ENCODE assay signal across 8 cellular contexts in the genomic region with DNA sequence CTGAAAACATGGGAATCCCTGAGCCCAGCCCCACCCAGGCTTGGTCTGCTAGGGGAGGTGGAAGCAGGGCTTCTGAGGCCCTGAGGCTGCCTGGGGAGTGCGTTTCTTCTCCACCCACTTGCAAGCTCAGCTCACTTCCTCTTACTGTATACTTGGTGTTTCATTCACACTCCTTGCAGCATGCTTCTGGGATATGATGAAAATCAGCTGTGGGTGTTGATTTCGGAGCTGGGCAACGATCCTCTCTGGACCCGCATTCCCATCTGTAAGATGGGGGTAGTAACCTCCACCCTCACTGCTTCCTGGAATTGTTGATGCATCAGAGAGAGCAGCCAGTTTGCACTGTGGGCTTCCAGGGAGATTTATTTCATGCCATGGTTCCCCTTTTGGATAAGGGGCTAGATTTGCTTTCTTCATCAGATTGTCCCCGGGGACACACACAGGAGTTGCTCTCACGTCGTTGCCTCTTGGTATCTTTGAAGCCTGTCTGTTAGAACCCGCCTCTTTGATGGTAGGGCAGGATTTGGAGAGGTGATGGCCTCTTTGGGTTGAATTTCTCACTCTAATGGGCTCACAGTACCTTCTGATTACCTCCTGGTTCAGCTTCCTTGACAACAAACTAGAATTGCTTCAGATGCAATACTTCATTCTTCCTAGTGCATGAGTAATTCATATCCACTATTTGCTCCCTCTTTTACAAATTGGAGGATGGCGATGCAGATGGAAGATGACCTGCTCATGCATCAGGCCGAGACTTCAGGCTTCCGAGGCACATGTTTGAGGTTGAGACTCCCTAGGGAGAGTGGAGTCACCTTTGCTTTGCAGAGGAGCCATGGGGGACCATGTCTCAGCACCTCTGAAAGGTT. TPM values are rescaled to one million over a fixed set of nuclear protein-coding genes. Genes with fewer than 3 reads are reported as not detected.
A peak's percentile ranks its signal among the peaks of the same experiment; 100 is the strongest.
DNase-seq lines count a peak whose midpoint lies in the region; ATAC-seq, FAIRE-seq and TF ChIP-seq lines count a peak whose summit lies in the region.

No MANE protein-coding gene starts in this region.

- peak overlapping the region; percentile 78 for H3K27ac Mint-ChIP-seq in activated CD8-positive, alpha-beta T cell treated with anti-CD3 and anti-CD28 coated beads for 36 hours

- H3K79me2 ChIP-seq in keratinocyte (ENCODE audit: control insufficient read depth, insufficient read depth, low read length): peaks cover 85% of the 10 kb centered on the region

- dilution Hi-C loops in keratinocyte (cut with MboI; ENCODE audit: extremely low pct_ligation_motif_present, low sequenced_read_pairs): no loop called here

- peaks cover 3% of the 10 kb centered on the region for H3K9me1 ChIP-seq in keratinocyte (ENCODE audit: control insufficient read depth, extremely low read depth, insufficient read depth, low read length)

- no peak for TF ChIP-seq CTCF in activated CD8-positive, alpha-beta T cell treated with anti-CD3 and anti-CD28 coated beads for 36 hours (IDR thresholded peaks at IDR 0.05)
- no peak for TF ChIP-seq CTCF in keratinocyte (optimal IDR thresholded peaks at IDR 0.05 in 1 of 3, IDR thresholded peaks at IDR 0.05 in 1 of 3, conservative IDR thresholded peaks at IDR 0.05 in 1 of 3; ENCODE audit: extremely low read depth in 1 of 3, insufficient read depth in 2 of 3, low read length in 3 of 3)

- peak; percentile 43 for ATAC-seq in HG02610 (IDR thresholded peaks at IDR 0.05; ENCODE audit: unreplicated experiment)
- ATAC-seq in activated CD8-positive, alpha-beta T cell treated with anti-CD3 and anti-CD28 coated beads for 36 hours: peak; percentile 45
- ATAC-seq in GM19395 (IDR thresholded peaks at IDR 0.05; ENCODE audit: unreplicated experiment): no peak
- no peak for ATAC-seq in HG02571 (IDR thresholded peaks at IDR 0.05; ENCODE audit: unreplicated experiment)

- POLR2A ChIA-PET in activated CD8-positive, alpha-beta T cell treated with anti-CD3 and anti-CD28 coated beads for 36 hours (lab: Charles Lee): no interaction called here

- H4K20me1 ChIP-seq in keratinocyte (ENCODE audit: control insufficient read depth, extremely low read depth, insufficient read depth, low read length): no peaks in the 10 kb centered on the region

- intact Hi-C loops in activated CD8-positive, alpha-beta T cell treated with anti-CD3 and anti-CD28 coated beads for 36 hours (cut with micrococcal nuclease): no loop called here

- no peaks in the 10 kb centered on the region for H3K27me3 Mint-ChIP-seq in activated CD8-positive, alpha-beta T cell treated with anti-CD3 and anti-CD28 coated beads for 36 hours

- no peaks in the 10 kb centered on the region for H3K36me3 Mint-ChIP-seq in activated CD8-positive, alpha-beta T cell treated with anti-CD3 and anti-CD28 coated beads for 36 hours (ENCODE audit: low read depth)

- H3K4me1 Mint-ChIP-seq in activated CD8-positive, alpha-beta T cell treated with anti-CD3 and anti-CD28 coated beads for 36 hours (ENCODE audit: low read depth): peaks cover 96% of the 10 kb centered on the region

- peaks cover 53% of the 10 kb centered on the region for H3K4me1 ChIP-seq in keratinocyte (ENCODE audit: control insufficient read depth, extremely low read depth, insufficient read depth, low read length)

- no peak overlapping the region for H3K9ac ChIP-seq in keratinocyte (ENCODE audit: control insufficient read depth, extremely low read depth, insufficient read depth, low read length)

- peak; percentile 68 for FAIRE-seq in keratinocyte (lab: Jason Lieb, UNC)

- H3K4me3 Mint-ChIP-seq in activated CD8-positive, alpha-beta T cell treated with anti-CD3 and anti-CD28 coated beads for 36 hours: peak overlapping the region; percentile 47

- no peaks in the 10 kb centered on the region for H3K9me3 ChIP-seq in keratinocyte (ENCODE audit: control insufficient read depth, low read depth, low read length)

- H3K4me2 ChIP-seq in keratinocyte (ENCODE audit: control insufficient read depth, extremely low read depth, insufficient read depth, low read depth, low read length): peak overlapping the region; percentile 78

- H3K9me3 Mint-ChIP-seq in activated CD8-positive, alpha-beta T cell treated with anti-CD3 and anti-CD28 coated beads for 36 hours: no peaks in the 10 kb centered on the region

- H3K27ac ChIP-seq in keratinocyte (ENCODE audit: control insufficient read depth, insufficient read depth, low read length): peak overlapping the region; percentile 59

- no peak overlapping the region for H2AFZ ChIP-seq in keratinocyte (ENCODE audit: control insufficient read depth, low read length)

- peak overlapping the region in 2 of 3 experiments; percentile 21 to 32 for H3K4me3 ChIP-seq in keratinocyte (ENCODE audit: control insufficient read depth in 2 of 3, extremely low read depth in 1 of 3, insufficient read depth in 2 of 3, low read depth in 1 of 3, low read length in 3 of 3)

- no peaks in the 10 kb centered on the region for H3K27me3 ChIP-seq in keratinocyte (ENCODE audit: control insufficient read depth, extremely low read depth, insufficient read depth, low read length)

- H3K36me3 ChIP-seq in keratinocyte (ENCODE audit: control insufficient read depth in 2 of 2, extremely low read depth in 1 of 2, insufficient read depth in 2 of 2, low read length in 2 of 2): peaks cover 0 to 4% of the 10 kb centered on the region in 2 experiments

- CTCF ChIA-PET in activated CD8-positive, alpha-beta T cell treated with anti-CD3 and anti-CD28 coated beads for 36 hours (lab: Charles Lee): interaction anchor here (1.1 to 1.9 kb wide), 3 partner anchors 22 to 61 kb away, joined by 3 to 5 read pairs (median 4); no protein-coding TSS in a partner anchor

- DNase-seq in EH (ENCODE audit: low read depth) (peak; percentile 73), keratinocyte (ENCODE audit: low read depth, low spot score) (no peak), NCI-H2227 treated with DMSO at 0.1 percent for 48 hours (lab: John Stamatoyannopoulos, UW) (no peak)
- peak; percentile 48 for DNase-seq in activated CD8-positive, alpha-beta T cell treated with anti-CD3 and anti-CD28 coated beads for 36 hours
- no peak for DNase-seq in activated effector memory CD4-positive, alpha-beta T cell treated with anti-CD3 and anti-CD28 coated beads, Interleukin-2, amount 50 U/mL, for 16 hours

RNA-seq across cellular contexts. Expression of a gene that starts 40.4 kb away (rescaled TPM):
- 10 to 100 TPM; 30.4 to 32.0 TPM for total RNA-seq in activated CD8-positive, alpha-beta T cell treated with anti-CD3 and anti-CD28 coated beads for 36 hours
- polyA plus RNA-seq in keratinocyte: 25.8 to 43.0 TPM (median 30.3 TPM) in 3 replicates
- 30.9 TPM for polyA plus RNA-seq in keratinocyte (2011; ENCODE audit: low read depth)
- polyA plus RNA-seq in keratinocyte (2011; cell fraction: cytosol; rRNA removed): 30.9 and 75.3 TPM in 2 replicates
- polyA plus RNA-seq in keratinocyte (2011; cell fraction: nucleus; rRNA removed): 62.7 and 87.1 TPM in 2 replicates
- 38.4 and 56.2 TPM in 2 replicates for polyA plus RNA-seq in keratinocyte (2012; ENCODE audit: low replicate concordance)
- polyA minus RNA-seq in keratinocyte: 84.1 to 263 TPM (median 98.7 TPM) in 3 replicates
- 122 TPM for polyA minus RNA-seq in keratinocyte (2011; cell fraction: cytosol; rRNA and poly(A)+ RNA removed)
- 65.2 and 71.2 TPM in 2 replicates for polyA minus RNA-seq in keratinocyte (2011; cell fraction: nucleus; rRNA and poly(A)+ RNA removed)

Comparison
In these comparisons a context has a peak if more than half of its experiments do, and no peak if none do; other contexts are left out.
1. DNase-seq: peak in EH (single experiment) and activated CD8-positive, alpha-beta T cell treated with anti-CD3 and anti-CD28 coated beads for 36 hours (single experiment); none in keratinocyte (single experiment), NCI-H2227 treated with DMSO at 0.1 percent for 48 hours (single experiment) and activated effector memory CD4-positive, alpha-beta T cell treated with anti-CD3 and anti-CD28 coated beads, Interleukin-2, amount 50 U/mL, for 16 hours (single experiment).
2. ATAC-seq: peak in HG02610 (single experiment) and activated CD8-positive, alpha-beta T cell treated with anti-CD3 and anti-CD28 coated beads for 36 hours (single experiment); none in GM19395 (single experiment) and HG02571 (single experiment).